20 cellular contexts compared by ENCODE assay signal in the genomic region with DNA sequence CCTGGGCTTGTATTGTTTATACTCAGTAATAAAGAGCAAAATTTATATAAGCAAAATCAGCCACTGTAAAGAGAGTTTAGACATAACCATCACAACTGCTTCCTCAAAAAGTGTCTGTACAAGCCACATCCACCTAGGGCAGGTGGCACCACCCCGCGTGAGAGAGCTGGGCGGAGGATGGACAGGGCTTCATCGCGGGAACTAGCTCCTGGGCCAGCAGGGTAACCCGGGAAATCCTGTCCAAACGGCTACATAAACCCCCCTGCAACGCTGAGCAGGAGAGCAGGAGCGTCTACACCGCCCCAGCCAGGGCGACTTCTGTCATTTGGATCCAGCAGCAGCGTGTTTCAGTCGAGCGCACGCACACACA. TPM values are rescaled to one million over a fixed set of nuclear protein-coding genes. Genes with fewer than 3 reads are reported as not detected.
DNase-seq lines count a peak whose midpoint lies in the region; ATAC-seq, FAIRE-seq and TF ChIP-seq lines count a peak whose summit lies in the region.
"Had no signal": no experiment of that assay in that cellular context is flagged by ENCODE, and none has a peak within 500 bp of the region (broad histone marks: within the 10 kb centered on the region; RNA-seq: fewer than 3 reads in every experiment).

No MANE protein-coding gene starts in this region.

- POLR2A ChIA-PET in WTC11 (lab: Charles Lee), result no interaction called here

- H3K4me3 Mint-ChIP-seq in activated T-cell treated with anti-CD3 and anti-CD28 coated beads, Interleukin-2, amount 50 U/mL, for 4 hours, result peak overlapping the region; percentile 33
- H3K4me3 Mint-ChIP-seq in WTC11, result peak overlapping the region; percentile 69

- H3K36me3 Mint-ChIP-seq in activated T-cell treated with anti-CD3 and anti-CD28 coated beads, Interleukin-2, amount 50 U/mL, for 4 hours (ENCODE audit: insufficient read depth), result no peaks in the 10 kb centered on the region
- peaks cover 4% of the 10 kb centered on the region; the same call in 1 of the 2 replicates for H3K36me3 Mint-ChIP-seq in WTC11

- H3K4me1 ChIP-seq in kidney (ENCODE audit: control insufficient read depth in 1 of 2, insufficient read depth in 1 of 2, low read depth in 1 of 2, low read length in 2 of 2), result peaks cover 0 to 5% of the 10 kb centered on the region in 2 donors
- H3K4me1 ChIP-seq in thymus (ENCODE audit: control insufficient read depth, insufficient read depth, low read length), result peaks cover 32% of the 10 kb centered on the region
- H3K4me1 ChIP-seq: SJSA1 had no signal

- FAIRE-seq in kidney (lab: Jason Lieb, UNC), result no peak

- H3K27ac ChIP-seq in kidney (ENCODE audit: low read depth in 2 of 2, low read length in 2 of 2) (no peak overlapping the region), thymus (ENCODE audit: low read depth) (no peak overlapping the region)
- H3K27ac ChIP-seq: ascending aorta, right atrium auricular region, SJSA1, transverse colon had no signal

- H3K4me3 ChIP-seq in kidney (ENCODE audit: low read length in 2 of 2), result no peak overlapping the region
- peak overlapping the region; percentile 53 for H3K4me3 ChIP-seq in thymus (ENCODE audit: low read length)
- H3K4me3 ChIP-seq: ascending aorta, MG63, SJSA1 had no signal

- CTCF ChIA-PET in WTC11 (lab: Charles Lee), result interaction anchor here (1.1 kb wide), 1 partner anchor 201 kb away, joined by 4 read pairs; no protein-coding TSS in a partner anchor

- no peak for DNase-seq in activated T-cell treated with anti-CD3 and anti-CD28 coated beads, Interleukin-2, amount 50 U/mL, for 4 hours
- DNase-seq in activated T-cell treated with anti-CD3 and anti-CD28 coated beads for 4 hours, result no peak
- no peak for DNase-seq in WTC11 (ENCODE audit: low spot score)
- DNase-seq in kidney, result peak; percentile 58
- no peak for DNase-seq in NCI-H1105 (lab: John Stamatoyannopoulos, UW)
- DNase-seq in NCI-H345 treated with DMSO at 0.1 percent for 48 hours (lab: John Stamatoyannopoulos, UW; ENCODE audit: unreplicated experiment), result no peak
- DNase-seq: ACHN; DMS53; IMR-90; MG63; NCI-H187 treated with DMSO at 0.1 percent for 48 hours; nucleus accumbens; stimulated activated naive CD4-positive, alpha-beta T cell; transverse colon had no signal

- TF ChIP-seq CTCF in WTC11 (IDR thresholded peaks at IDR 0.05), result no peak
- TF ChIP-seq CTCF in kidney (IDR thresholded peaks at IDR 0.05; ENCODE audit: borderline replicate concordance, extremely low read depth, insufficient read depth), result no peak

- H3K36me3 ChIP-seq in kidney (ENCODE audit: control insufficient read depth in 1 of 2, insufficient read depth in 2 of 2, low read length in 2 of 2) (no peaks in the 10 kb centered on the region), thymus (ENCODE audit: control insufficient read depth, insufficient read depth) (no peaks in the 10 kb centered on the region)
- H3K36me3 ChIP-seq: ascending aorta, MG63, right atrium auricular region, SJSA1, transverse colon had no signal

- H3K9me3 ChIP-seq in kidney (ENCODE audit: control insufficient read depth in 1 of 2, low read length in 2 of 2) (no peaks in the 10 kb centered on the region), thymus (ENCODE audit: control insufficient read depth) (no peaks in the 10 kb centered on the region)
- H3K9me3 ChIP-seq: ascending aorta, transverse colon had no signal

- H3K9me3 Mint-ChIP-seq in activated T-cell treated with anti-CD3 and anti-CD28 coated beads, Interleukin-2, amount 50 U/mL, for 4 hours, result peaks cover 12% of the 10 kb centered on the region
- H3K9me3 Mint-ChIP-seq in WTC11, result peaks cover 12% of the 10 kb centered on the region

- peaks cover 63% of the 10 kb centered on the region for H3K27me3 Mint-ChIP-seq in activated T-cell treated with anti-CD3 and anti-CD28 coated beads, Interleukin-2, amount 50 U/mL, for 4 hours (ENCODE audit: low read depth)
- H3K27me3 Mint-ChIP-seq in WTC11 (ENCODE audit: low read depth), result peaks cover 74% of the 10 kb centered on the region

- no peak overlapping the region for H3K9ac ChIP-seq in kidney (ENCODE audit: low read length in 2 of 2)

- WGBS in thymus, result 58% methylated on average over 15 of the region's 15 CpGs

- peaks cover 47% of the 10 kb centered on the region for H3K27me3 ChIP-seq in thymus (ENCODE audit: control insufficient read depth, insufficient read depth)

- H3K27ac Mint-ChIP-seq in WTC11, result no peak overlapping the region

- H3K4me1 Mint-ChIP-seq in activated T-cell treated with anti-CD3 and anti-CD28 coated beads, Interleukin-2, amount 50 U/mL, for 4 hours (ENCODE audit: low read depth), result peaks cover 30% of the 10 kb centered on the region
- peaks cover 4% of the 10 kb centered on the region for H3K4me1 Mint-ChIP-seq in WTC11

- no peak for ATAC-seq in activated T-cell treated with anti-CD3 and anti-CD28 coated beads, Interleukin-2, amount 50 U/mL, for 4 hours
- no peak for ATAC-seq in WTC11
- ATAC-seq in GM19455 (IDR thresholded peaks at IDR 0.05; ENCODE audit: unreplicated experiment), result no peak
- ATAC-seq: activated CD4-positive, CD25-positive, alpha-beta regulatory T cell treated with anti-CD3 and anti-CD28 coated beads, Interleukin-2, amount 50 U/mL, for 24 hours had no signal

- intact Hi-C loops in kidney (cut with DNase I), result no loop called here

TF ChIP-seq in WTC11, 78 proteins besides CTCF, POLR2A, EP300 and RAD21 (continues in another document):
- TF ChIP-seq, protein P1, sequence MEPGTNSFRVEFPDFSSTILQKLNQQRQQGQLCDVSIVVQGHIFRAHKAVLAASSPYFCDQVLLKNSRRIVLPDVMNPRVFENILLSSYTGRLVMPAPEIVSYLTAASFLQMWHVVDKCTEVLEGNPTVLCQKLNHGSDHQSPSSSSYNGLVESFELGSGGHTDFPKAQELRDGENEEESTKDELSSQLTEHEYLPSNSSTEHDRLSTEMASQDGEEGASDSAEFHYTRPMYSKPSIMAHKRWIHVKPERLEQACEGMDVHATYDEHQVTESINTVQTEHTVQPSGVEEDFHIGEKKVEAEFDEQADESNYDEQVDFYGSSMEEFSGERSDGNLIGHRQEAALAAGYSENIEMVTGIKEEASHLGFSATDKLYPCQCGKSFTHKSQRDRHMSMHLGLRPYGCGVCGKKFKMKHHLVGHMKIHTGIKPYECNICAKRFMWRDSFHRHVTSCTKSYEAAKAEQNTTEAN (CRISPR knock-in tag; IDR thresholded peaks at IDR 0.05), result no peak
- TF ChIP-seq, protein P2, sequence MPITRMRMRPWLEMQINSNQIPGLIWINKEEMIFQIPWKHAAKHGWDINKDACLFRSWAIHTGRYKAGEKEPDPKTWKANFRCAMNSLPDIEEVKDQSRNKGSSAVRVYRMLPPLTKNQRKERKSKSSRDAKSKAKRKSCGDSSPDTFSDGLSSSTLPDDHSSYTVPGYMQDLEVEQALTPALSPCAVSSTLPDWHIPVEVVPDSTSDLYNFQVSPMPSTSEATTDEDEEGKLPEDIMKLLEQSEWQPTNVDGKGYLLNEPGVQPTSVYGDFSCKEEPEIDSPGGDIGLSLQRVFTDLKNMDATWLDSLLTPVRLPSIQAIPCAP (CRISPR knock-in tag; IDR thresholded peaks at IDR 0.05), result no peak
- TF ChIP-seq PRRX2 (CRISPR knock-in tag; IDR thresholded peaks at IDR 0.05) (no peak), NFATC4 (CRISPR knock-in tag; IDR thresholded peaks at IDR 0.05) (no peak), HMGA2 (CRISPR knock-in tag; IDR thresholded peaks at IDR 0.05) (no peak)
- TF ChIP-seq, protein P3, sequence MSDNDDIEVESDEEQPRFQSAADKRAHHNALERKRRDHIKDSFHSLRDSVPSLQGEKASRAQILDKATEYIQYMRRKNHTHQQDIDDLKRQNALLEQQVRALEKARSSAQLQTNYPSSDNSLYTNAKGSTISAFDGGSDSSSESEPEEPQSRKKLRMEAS (CRISPR knock-in tag; IDR thresholded peaks at IDR 0.05), result no peak
- TF ChIP-seq, protein P4, sequence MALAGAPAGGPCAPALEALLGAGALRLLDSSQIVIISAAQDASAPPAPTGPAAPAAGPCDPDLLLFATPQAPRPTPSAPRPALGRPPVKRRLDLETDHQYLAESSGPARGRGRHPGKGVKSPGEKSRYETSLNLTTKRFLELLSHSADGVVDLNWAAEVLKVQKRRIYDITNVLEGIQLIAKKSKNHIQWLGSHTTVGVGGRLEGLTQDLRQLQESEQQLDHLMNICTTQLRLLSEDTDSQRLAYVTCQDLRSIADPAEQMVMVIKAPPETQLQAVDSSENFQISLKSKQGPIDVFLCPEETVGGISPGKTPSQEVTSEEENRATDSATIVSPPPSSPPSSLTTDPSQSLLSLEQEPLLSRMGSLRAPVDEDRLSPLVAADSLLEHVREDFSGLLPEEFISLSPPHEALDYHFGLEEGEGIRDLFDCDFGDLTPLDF (CRISPR knock-in tag; IDR thresholded peaks at IDR 0.05), result no peak
- TF ChIP-seq, protein P5, sequence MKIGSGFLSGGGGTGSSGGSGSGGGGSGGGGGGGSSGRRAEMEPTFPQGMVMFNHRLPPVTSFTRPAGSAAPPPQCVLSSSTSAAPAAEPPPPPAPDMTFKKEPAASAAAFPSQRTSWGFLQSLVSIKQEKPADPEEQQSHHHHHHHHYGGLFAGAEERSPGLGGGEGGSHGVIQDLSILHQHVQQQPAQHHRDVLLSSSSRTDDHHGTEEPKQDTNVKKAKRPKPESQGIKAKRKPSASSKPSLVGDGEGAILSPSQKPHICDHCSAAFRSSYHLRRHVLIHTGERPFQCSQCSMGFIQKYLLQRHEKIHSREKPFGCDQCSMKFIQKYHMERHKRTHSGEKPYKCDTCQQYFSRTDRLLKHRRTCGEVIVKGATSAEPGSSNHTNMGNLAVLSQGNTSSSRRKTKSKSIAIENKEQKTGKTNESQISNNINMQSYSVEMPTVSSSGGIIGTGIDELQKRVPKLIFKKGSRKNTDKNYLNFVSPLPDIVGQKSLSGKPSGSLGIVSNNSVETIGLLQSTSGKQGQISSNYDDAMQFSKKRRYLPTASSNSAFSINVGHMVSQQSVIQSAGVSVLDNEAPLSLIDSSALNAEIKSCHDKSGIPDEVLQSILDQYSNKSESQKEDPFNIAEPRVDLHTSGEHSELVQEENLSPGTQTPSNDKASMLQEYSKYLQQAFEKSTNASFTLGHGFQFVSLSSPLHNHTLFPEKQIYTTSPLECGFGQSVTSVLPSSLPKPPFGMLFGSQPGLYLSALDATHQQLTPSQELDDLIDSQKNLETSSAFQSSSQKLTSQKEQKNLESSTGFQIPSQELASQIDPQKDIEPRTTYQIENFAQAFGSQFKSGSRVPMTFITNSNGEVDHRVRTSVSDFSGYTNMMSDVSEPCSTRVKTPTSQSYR (CRISPR knock-in tag; IDR thresholded peaks at IDR 0.05), result no peak

RNA-seq across cellular contexts. Expression of a gene that starts 1.3 kb away (rescaled TPM):
- total RNA-seq in activated T-cell treated with anti-CD3 and anti-CD28 coated beads, Interleukin-2, amount 50 U/mL, for 4 hours, result not detected
- total RNA-seq in WTC11 (2021), result 0.53 to 0.74 TPM (median 0.64 TPM) in 3 replicates
- 0.54 TPM for total RNA-seq in kidney
- 0.09 TPM for polyA plus RNA-seq in kidney (ENCODE audit: insufficient read depth, low read depth, low replicate concordance)
- 14.9 TPM for polyA plus RNA-seq in thymus
- total RNA-seq: ascending aorta, IMR-90, SJSA1, transverse colon had no signal
- polyA plus RNA-seq: IMR-90 had no signal
